ENCODE assay signal across 8 cellular contexts in genomic region chr17:3535253-3535995, GRCh38. TPM values are rescaled to one million over a fixed set of nuclear protein-coding genes. Genes with fewer than 3 reads are reported as not detected.
DNase-seq lines count a peak whose midpoint lies in the region; ATAC-seq and TF ChIP-seq lines count a peak whose summit lies in the region.

No MANE protein-coding gene starts in this region.

- in situ Hi-C loops in GM13976 (cut with MboI; ENCODE audit: low sequenced_read_pairs, unreplicated experiment) = no loop called here

- peak; percentile 93 for DNase-seq in GM13976 (ENCODE audit: low spot score)
- DNase-seq in NCI-H748 treated with DMSO at 0.1 percent for 48 hours (lab: John Stamatoyannopoulos, UW) = peak; percentile 37
- peak; percentile 81 for DNase-seq in fibroblast of pulmonary artery (ENCODE audit: low read depth)
- DNase-seq in natural killer cell = peak; percentile 64
- peak; percentile 40 for DNase-seq in stimulated activated naive CD4-positive, alpha-beta T cell treated with Interleukin-2 at 50 U/mL for 16 hours (lab: John Stamatoyannopoulos, UW)

- H3K4me3 Mint-ChIP-seq in activated T-helper 17 cell treated with anti-CD3 and anti-CD28 coated beads, Interleukin-2, amount 50 U/mL, for 72 hours = peak overlapping the region; percentile 54
- H3K4me3 Mint-ChIP-seq in natural killer cell = peak overlapping the region; percentile 83

- no peaks in the 10 kb centered on the region for H3K9me3 Mint-ChIP-seq in activated T-helper 17 cell treated with anti-CD3 and anti-CD28 coated beads, Interleukin-2, amount 50 U/mL, for 72 hours
- no peaks in the 10 kb centered on the region for H3K9me3 Mint-ChIP-seq in natural killer cell

- TF ChIP-seq CTCF in GM13976 (IDR thresholded peaks at IDR 0.05; ENCODE audit: borderline replicate concordance, control extremely low read depth, extremely low read depth, insufficient read depth, missing control alignments) (peak; percentile 94), fibroblast of pulmonary artery (IDR thresholded peaks at IDR 0.05; ENCODE audit: low read length, missing control alignments) (peak; percentile 47), natural killer cell (IDR thresholded peaks at IDR 0.05) (peak; percentile 66)

- H3K4me1 Mint-ChIP-seq in activated T-helper 17 cell treated with anti-CD3 and anti-CD28 coated beads, Interleukin-2, amount 50 U/mL, for 72 hours = no peaks in the 10 kb centered on the region
- H3K4me1 Mint-ChIP-seq in natural killer cell = peaks cover 5 to 19% of the 10 kb centered on the region in 2 donors

- intact Hi-C loops in natural killer cell (cut with micrococcal nuclease) = no loop called here

- H3K36me3 Mint-ChIP-seq in activated T-helper 17 cell treated with anti-CD3 and anti-CD28 coated beads, Interleukin-2, amount 50 U/mL, for 72 hours (ENCODE audit: low read depth) = no peaks in the 10 kb centered on the region
- H3K36me3 Mint-ChIP-seq in natural killer cell = no peaks in the 10 kb centered on the region

- H3K27me3 Mint-ChIP-seq in activated T-helper 17 cell treated with anti-CD3 and anti-CD28 coated beads, Interleukin-2, amount 50 U/mL, for 72 hours = peaks cover 4% of the 10 kb centered on the region
- H3K27me3 Mint-ChIP-seq in natural killer cell (ENCODE audit: low read depth in 2 of 2) = no peaks in the 10 kb centered on the region

- ATAC-seq in activated T-helper 17 cell treated with anti-CD3 and anti-CD28 coated beads, Interleukin-2, amount 50 U/mL, for 72 hours (replicated peaks) = peak; percentile 89
- ATAC-seq in natural killer cell (peak; percentile 87 to 97 (median 97)), HG02571 (IDR thresholded peaks at IDR 0.05; ENCODE audit: unreplicated experiment) (no peak), HG02870 (IDR thresholded peaks at IDR 0.05; ENCODE audit: unreplicated experiment) (no peak)

- peak overlapping the region; percentile 47 for H3K4me3 ChIP-seq in fibroblast of pulmonary artery (replicated peaks; ENCODE audit: low read depth, low read length)

- H3K27ac Mint-ChIP-seq in activated T-helper 17 cell treated with anti-CD3 and anti-CD28 coated beads, Interleukin-2, amount 50 U/mL, for 72 hours = no peak overlapping the region
- peak overlapping the region; percentile 77 to 85 for H3K27ac Mint-ChIP-seq in natural killer cell

RNA-seq across cellular contexts. Expression of gene TRPV3, which starts 22.2 kb away (rescaled TPM):
- 1 to 10 TPM in 1 of 2 donors, under 1 TPM in 1; 0.86 to 3.5 TPM for total RNA-seq in activated T-helper 17 cell treated with anti-CD3 and anti-CD28 coated beads, Interleukin-2, amount 50 U/mL, for 72 hours
- 10 to 100 TPM in 1 of 3 donors, 1 to 10 TPM in 2; 5.6 to 10.3 (median 7.6) TPM for total RNA-seq in natural killer cell

RNA-seq across cellular contexts. Expression of gene ASPA, which starts 59.6 kb away (rescaled TPM):
- total RNA-seq in activated T-helper 17 cell treated with anti-CD3 and anti-CD28 coated beads, Interleukin-2, amount 50 U/mL, for 72 hours = under 1 TPM in 1 of 2 donors, not detected in 1; 0.05 TPM
- total RNA-seq in natural killer cell = not detected

Comparison
In these comparisons a context has a peak if more than half of its experiments do, and no peak if none do; other contexts are left out.
1. DNase-seq: peak in every context shown above with its lines; median percentile 93 in GM13976; 81 in fibroblast of pulmonary artery; 64 in natural killer cell; 40 in stimulated activated naive CD4-positive, alpha-beta T cell treated with Interleukin-2 at 50 U/mL for 16 hours; 37 in NCI-H748 treated with DMSO at 0.1 percent for 48 hours.
2. ATAC-seq: peak in activated T-helper 17 cell treated with anti-CD3 and anti-CD28 coated beads, Interleukin-2, amount 50 U/mL, for 72 hours (single experiment) and natural killer cell (3 of 3); none in HG02571 (single experiment) and HG02870 (single experiment).
3. Peak in every context shown above with its lines, with median percentiles within 50 percentile points of each other: CTCF ChIP-seq.